In genomic region chr7:41777894-41778596, GRCh38 we compare ENCODE assay signal across 22 cellular contexts.
DNase-seq lines count a peak whose midpoint lies in the region; ATAC-seq and TF ChIP-seq lines count a peak whose summit lies in the region.
"Had no signal": no experiment of that assay in that cellular context is flagged by ENCODE, and none has a peak within 500 bp of the region (broad histone marks: within the 10 kb centered on the region; RNA-seq: fewer than 3 reads in every experiment).

No MANE protein-coding gene starts in this region.

- 68 to 76% methylated on average over 5 of the region's 5 CpGs for WGBS in heart right ventricle, 2 donors

- H3K9me3 ChIP-seq in heart right ventricle, result no peaks in the 10 kb centered on the region
- no peaks in the 10 kb centered on the region for H3K9me3 ChIP-seq in left lung
- H3K9me3 ChIP-seq in PC-3 (ENCODE audit: low read length), result no peaks in the 10 kb centered on the region
- H3K9me3 ChIP-seq: A549, adrenal gland, tibial artery had no signal

- no peak overlapping the region for H2AFZ ChIP-seq in PC-3 (ENCODE audit: low read length)
- H2AFZ ChIP-seq: parathyroid adenoma had no signal

- BruUV-seq in PC-3 (replicated peaks; lab: Mats Ljungman, UMichigan), result no TSS peak

- no peaks in the 10 kb centered on the region for H3K79me2 ChIP-seq in PC-3 (ENCODE audit: low read length)
- H3K79me2 ChIP-seq: parathyroid adenoma had no signal

- no peak overlapping the region for H3K4me2 ChIP-seq in PC-3 (ENCODE audit: low read length)
- H3K4me2 ChIP-seq: A549, smooth muscle cell had no signal

- DNase-seq in heart right ventricle (no peak), cardiac septum (ENCODE audit: low spot score) (no peak), SIG-M5 treated with dmso at 0.1 percent for 504 hours (lab: John Stamatoyannopoulos, UW; ENCODE audit: unreplicated experiment) (peak; percentile 97), left lung (no peak), PC-3 (no peak), GM19240 (ENCODE audit: insufficient read length, low spot score) (no peak)
- no peak for DNase-seq in effector CD8-positive, alpha-beta T cell (lab: John Stamatoyannopoulos, UW)
- DNase-seq: activated CD4-positive, alpha-beta T cell treated with anti-CD3 and anti-CD28 coated beads for 1 hour; activated CD8-positive, alpha-beta memory T cell treated with anti-CD3 and anti-CD28 coated beads, Interleukin-2, amount 10 ng/mL, durations not matched to agents 7 days and 5 days; CD8-positive, alpha-beta T cell; endodermal cell; foreskin fibroblast; NCI-H1092; NCI-H2107; NCI-H774; tibial artery had no signal

- no peaks in the 10 kb centered on the region for H4K20me1 ChIP-seq in PC-3 (ENCODE audit: low read length)

- intact Hi-C loops in heart right ventricle (cut with DNase I), result no loop called here
- intact Hi-C loops in cardiac septum (cut with DNase I), result no loop called here
- intact Hi-C loops in left lung (cut with DNase I), result no loop called here
- intact Hi-C loops in PC-3 (cut with micrococcal nuclease), result no loop called here

- ATAC-seq in heart right ventricle (peak in 5 of 8 donors; percentile 33 to 59 (median 47)), left lung (peak; percentile 66), PC-3 (no peak), GM21619 (IDR thresholded peaks at IDR 0.05; ENCODE audit: unreplicated experiment) (no peak)
- ATAC-seq: A549; activated CD8-positive, alpha-beta memory T cell treated with anti-CD3 and anti-CD28 coated beads, Interleukin-2, amount 10 ng/mL, durations not matched to agents 7 days and 5 days; CD8-positive, alpha-beta T cell; left lobe of liver had no signal

- no peaks in the 10 kb centered on the region for H3K27me3 ChIP-seq in heart right ventricle
- H3K27me3 ChIP-seq in left lung, result no peaks in the 10 kb centered on the region
- no peaks in the 10 kb centered on the region for H3K27me3 ChIP-seq in PC-3 (ENCODE audit: low read length)
- H3K27me3 ChIP-seq: adrenal gland, tibial artery had no signal

- POLR2A ChIA-PET in PC-3 (lab: Charles Lee; ENCODE audit: unreplicated experiment), result no interaction called here

- H3K9ac ChIP-seq in PC-3 (ENCODE audit: low read length), result no peak overlapping the region
- H3K9ac ChIP-seq: parathyroid adenoma had no signal

- CTCF ChIA-PET in PC-3 (lab: Charles Lee), result no interaction called here

- H3K36me3 ChIP-seq in heart right ventricle, result no peaks in the 10 kb centered on the region
- no peaks in the 10 kb centered on the region for H3K36me3 ChIP-seq in left lung
- no peaks in the 10 kb centered on the region for H3K36me3 ChIP-seq in PC-3 (ENCODE audit: low read depth, low read length)
- H3K36me3 ChIP-seq: adrenal gland, tibial artery had no signal

- H3K4me1 ChIP-seq in heart right ventricle, result peaks cover 0 to 26% (median 0%) of the 10 kb centered on the region in 9 donors
- H3K4me1 ChIP-seq in left lung, result peaks cover 0 to 6% of the 10 kb centered on the region in 2 donors
- no peaks in the 10 kb centered on the region for H3K4me1 ChIP-seq in PC-3 (ENCODE audit: insufficient read depth, low read length)
- H3K4me1 ChIP-seq: A549, adrenal gland, parathyroid adenoma had no signal

- H3K27ac ChIP-seq in heart right ventricle, result no peak overlapping the region
- H3K27ac ChIP-seq in left lung, result no peak overlapping the region
- H3K27ac ChIP-seq in PC-3 (ENCODE audit: low read length), result no peak overlapping the region
- H3K27ac ChIP-seq: A549, adrenal gland, parathyroid adenoma, tibial artery had no signal

- no peaks in the 10 kb centered on the region for H3F3A ChIP-seq in PC-3 (ENCODE audit: low read length, unreplicated experiment)

- no peaks in the 10 kb centered on the region for H3K9me2 ChIP-seq in PC-3 (replicated peaks; ENCODE audit: low read length)

- no peak for TF ChIP-seq CTCF in heart right ventricle (IDR thresholded peaks at IDR 0.05)
- TF ChIP-seq CTCF in left lung (IDR thresholded peaks at IDR 0.05), result no peak
- no peak for TF ChIP-seq CTCF in PC-3 (conservative IDR thresholded peaks at IDR 0.05; ENCODE audit: low read depth, low read length)

- H3K4me3 ChIP-seq in heart right ventricle (no peak overlapping the region), left lung (no peak overlapping the region), PC-3 (ENCODE audit: low read length) (no peak overlapping the region)
- H3K4me3 ChIP-seq: A549, adrenal gland, smooth muscle cell, tibial artery had no signal

Comparison
In these comparisons a context has a peak if more than half of its experiments do, and no peak if none do; other contexts are left out.
1. ATAC-seq: peak in heart right ventricle (5 of 8) and left lung (single experiment); none in PC-3 (single experiment) and GM21619 (single experiment).